9 cellular contexts compared by ENCODE assay signal in the genomic region with DNA sequence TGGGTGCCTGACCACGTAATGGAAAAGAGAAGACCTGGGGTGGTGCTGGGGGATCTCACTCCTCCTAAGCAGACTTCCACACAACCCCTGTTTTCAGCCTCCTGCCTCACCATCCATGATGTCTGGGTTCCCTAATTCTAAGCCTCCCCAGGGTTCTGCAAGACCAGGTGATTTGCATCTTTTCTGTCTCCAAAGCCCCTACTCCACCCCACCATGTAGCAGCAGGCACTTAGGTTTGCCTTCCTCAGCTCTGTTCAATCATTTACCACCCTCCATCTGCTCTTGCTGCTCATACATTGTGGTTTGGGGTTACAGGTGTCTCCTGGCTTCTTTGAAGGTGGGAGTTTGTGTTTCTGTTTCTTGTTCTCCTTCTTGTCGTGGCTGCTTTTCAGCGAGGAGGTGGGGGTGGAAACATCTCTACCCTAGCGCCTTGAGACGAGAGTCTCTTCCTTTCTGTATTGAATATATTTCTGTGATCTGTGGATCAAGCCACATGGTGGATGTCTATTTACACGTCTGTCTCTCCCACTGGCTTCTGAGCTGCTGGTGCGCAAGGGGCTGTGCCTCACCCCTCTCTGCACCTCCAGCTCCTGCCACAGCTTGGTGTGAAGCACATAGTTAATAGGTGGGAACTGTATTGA. TPM values are rescaled to one million over a fixed set of nuclear protein-coding genes. Genes with fewer than 3 reads are reported as not detected.
DNase-seq lines count a peak whose midpoint lies in the region; ATAC-seq and TF ChIP-seq lines count a peak whose summit lies in the region.
"Had no signal": no experiment of that assay in that cellular context is flagged by ENCODE, and none has a peak within 500 bp of the region (broad histone marks: within the 10 kb centered on the region; RNA-seq: fewer than 3 reads in every experiment).

No MANE protein-coding gene starts in this region.

- no peaks in the 10 kb centered on the region for H4K20me1 ChIP-seq in MM.1S (ENCODE audit: insufficient read depth, low read length)

- H3K36me3 ChIP-seq in MM.1S (replicated peaks; ENCODE audit: insufficient read depth, low read length) (no peaks in the 10 kb centered on the region), upper lobe of left lung (no peaks in the 10 kb centered on the region), thyroid gland (no peaks in the 10 kb centered on the region)

- H3K27ac ChIP-seq in MM.1S (ENCODE audit: low read length): peak overlapping the region; percentile 98
- H3K27ac ChIP-seq in upper lobe of left lung: peak overlapping the region in 1 of 4 donors; percentile 30
- H3K27ac ChIP-seq in thyroid gland: no peak overlapping the region

- H3K4me2 ChIP-seq in MM.1S (ENCODE audit: low read depth, low read length): peak overlapping the region; percentile 92

- peak overlapping the region; percentile 75 for H3K9ac ChIP-seq in MM.1S (ENCODE audit: low read length)

- intact Hi-C loops in thyroid gland (cut with DNase I): no loop called here

- H3K9me2 ChIP-seq in MM.1S (replicated peaks; ENCODE audit: insufficient read depth, low read length): no peaks in the 10 kb centered on the region

- H3K4me1 Mint-ChIP-seq in activated naive CD8-positive, alpha-beta T cell treated with anti-CD3 and anti-CD28 coated beads, Interleukin-2, amount 50 U/mL, for 24 hours: peaks cover 71% of the 10 kb centered on the region
- H3K4me1 Mint-ChIP-seq in type B pancreatic cell (ENCODE audit: unreplicated experiment): peaks cover 8% of the 10 kb centered on the region

- H3K36me3 Mint-ChIP-seq in activated naive CD8-positive, alpha-beta T cell treated with anti-CD3 and anti-CD28 coated beads, Interleukin-2, amount 50 U/mL, for 24 hours (ENCODE audit: low read depth): peaks cover 27% of the 10 kb centered on the region
- no peaks in the 10 kb centered on the region for H3K36me3 Mint-ChIP-seq in type B pancreatic cell
- H3K36me3 Mint-ChIP-seq: brain had no signal

- no peak for TF ChIP-seq EP300 in upper lobe of left lung (IDR thresholded peaks at IDR 0.05)

- ATAC-seq in GM21528 (IDR thresholded peaks at IDR 0.05; ENCODE audit: low FRiP score, unreplicated experiment) (peak; percentile 67), upper lobe of left lung (ENCODE audit: low FRiP score in 2 of 2) (no peak)
- ATAC-seq in activated naive CD8-positive, alpha-beta T cell treated with anti-CD3 and anti-CD28 coated beads, Interleukin-2, amount 50 U/mL, for 24 hours: peak; percentile 81

- DNase-seq in GM10266 (ENCODE audit: extremely low spot score) (peak; percentile 76), MM.1S (peak; percentile 93), DMS 273 treated with DMSO at 0.1 percent for 48 hours (lab: John Stamatoyannopoulos, UW) (no peak), upper lobe of left lung (no peak), thyroid gland (no peak), type B pancreatic cell (ENCODE audit: extremely low spot score, unreplicated experiment) (no peak)
- DNase-seq in activated naive CD8-positive, alpha-beta T cell treated with anti-CD3 and anti-CD28 coated beads, Interleukin-2, amount 50 U/mL, for 24 hours: no peak

- H3K9me3 Mint-ChIP-seq in activated naive CD8-positive, alpha-beta T cell treated with anti-CD3 and anti-CD28 coated beads, Interleukin-2, amount 50 U/mL, for 24 hours: peaks cover 4% of the 10 kb centered on the region
- H3K9me3 Mint-ChIP-seq in type B pancreatic cell: peaks cover 5% of the 10 kb centered on the region

- peaks cover 83% of the 10 kb centered on the region for H3F3A ChIP-seq in MM.1S (ENCODE audit: insufficient read depth, low read length)

- peaks cover 12% of the 10 kb centered on the region for H3K79me2 ChIP-seq in MM.1S (ENCODE audit: low read length)

- H3K4me3 Mint-ChIP-seq in activated naive CD8-positive, alpha-beta T cell treated with anti-CD3 and anti-CD28 coated beads, Interleukin-2, amount 50 U/mL, for 24 hours: peak overlapping the region; percentile 72
- no peak overlapping the region for H3K4me3 Mint-ChIP-seq in type B pancreatic cell
- H3K4me3 Mint-ChIP-seq: brain had no signal

- WGBS in upper lobe of left lung, 2 donors: 37 to 38% methylated on average over 7 of the region's 7 CpGs
- 49 to 67% methylated on average over 6 to 7 of the region's 7 CpGs for WGBS in thyroid gland, 2 donors

- peaks cover 90% of the 10 kb centered on the region for H3K4me1 ChIP-seq in MM.1S (ENCODE audit: low read length)
- no peaks in the 10 kb centered on the region for H3K4me1 ChIP-seq in upper lobe of left lung
- H3K4me1 ChIP-seq in thyroid gland: no peaks in the 10 kb centered on the region

- H3K4me3 ChIP-seq in MM.1S (ENCODE audit: low read length) (peak overlapping the region; percentile 60), upper lobe of left lung (no peak overlapping the region), thyroid gland (replicated peaks in 1 of 3) (no peak overlapping the region)

- TF ChIP-seq CTCF in GM10266 (IDR thresholded peaks at IDR 0.05; ENCODE audit: control insufficient read depth, insufficient read depth, low read depth, missing control alignments) (no peak), MM.1S (IDR thresholded peaks at IDR 0.05; ENCODE audit: low read length) (no peak), upper lobe of left lung (IDR thresholded peaks at IDR 0.05) (no peak), thyroid gland (IDR thresholded peaks at IDR 0.05) (no peak), type B pancreatic cell (conservative IDR thresholded peaks at IDR 0.05) (no peak)

- 0 out of 2 replicates have a peak overlapping the region, but pooled peaks have one; percentile 12 for H2AFZ ChIP-seq in MM.1S (ENCODE audit: low read length)

- no peaks in the 10 kb centered on the region for H3K27me3 Mint-ChIP-seq in activated naive CD8-positive, alpha-beta T cell treated with anti-CD3 and anti-CD28 coated beads, Interleukin-2, amount 50 U/mL, for 24 hours
- peaks cover 18% of the 10 kb centered on the region for H3K27me3 Mint-ChIP-seq in type B pancreatic cell

- TF ChIP-seq POLR2A in upper lobe of left lung (IDR thresholded peaks at IDR 0.05) (no peak), thyroid gland (IDR thresholded peaks at IDR 0.05) (no peak)

- peak overlapping the region; percentile 86 for H3K27ac Mint-ChIP-seq in activated naive CD8-positive, alpha-beta T cell treated with anti-CD3 and anti-CD28 coated beads, Interleukin-2, amount 50 U/mL, for 24 hours
- H3K27ac Mint-ChIP-seq in type B pancreatic cell: no peak overlapping the region
- H3K27ac Mint-ChIP-seq: brain had no signal

- H3K9me3 ChIP-seq in MM.1S (replicated peaks; ENCODE audit: insufficient read depth, low read length) (no peaks in the 10 kb centered on the region), upper lobe of left lung (no peaks in the 10 kb centered on the region), thyroid gland (no peaks in the 10 kb centered on the region)

- H3K27me3 ChIP-seq in MM.1S (replicated peaks; ENCODE audit: insufficient read depth, low read length): no peaks in the 10 kb centered on the region
- no peaks in the 10 kb centered on the region for H3K27me3 ChIP-seq in upper lobe of left lung
- no peaks in the 10 kb centered on the region for H3K27me3 ChIP-seq in thyroid gland

RNA-seq across cellular contexts. Expression of a gene that starts 6.6 kb away (rescaled TPM):
- total RNA-seq in upper lobe of left lung (under 1 TPM in 2 of 6 donors, not detected in 4; 0.06 to 0.13 TPM), thyroid gland (under 1 TPM in 3 of 4 donors, not detected in 1; 0.11 to 0.24 (median 0.13) TPM), type B pancreatic cell (ENCODE audit: low replicate concordance) (2.4 and 3.4 TPM in 2 replicates)

RNA-seq across cellular contexts. Expression of a gene that starts 25.2 kb away (rescaled TPM):
- total RNA-seq in upper lobe of left lung (100 to 1,000 TPM in 1 of 6 donors, 10 to 100 TPM in 5; 22.1 to 126 (median 65.2) TPM), thyroid gland (1 to 10 TPM; 3.6 to 6.0 (median 4.6) TPM), type B pancreatic cell (ENCODE audit: low replicate concordance) (0.24 and 1.2 TPM in 2 replicates)

RNA-seq across cellular contexts. Expression of a gene that starts 30.8 kb away (rescaled TPM):
- total RNA-seq in upper lobe of left lung: 1 to 10 TPM; 2.1 to 8.4 (median 4.7) TPM
- 1 to 10 TPM; 1.7 to 4.8 (median 3.6) TPM for total RNA-seq in thyroid gland
- total RNA-seq in type B pancreatic cell (ENCODE audit: low replicate concordance): 23.2 and 26.2 TPM in 2 replicates

Comparison
In these comparisons a context has a peak if more than half of its experiments do, and no peak if none do; other contexts are left out.
1. DNase-seq: peak in GM10266 (single experiment) and MM.1S (single experiment); none in activated naive CD8-positive, alpha-beta T cell treated with anti-CD3 and anti-CD28 coated beads, Interleukin-2, amount 50 U/mL, for 24 hours (single experiment), DMS 273 treated with DMSO at 0.1 percent for 48 hours (single experiment), upper lobe of left lung (0 of 2), thyroid gland (0 of 2) and type B pancreatic cell (single experiment).
2. ATAC-seq: peak in GM21528 (single experiment) and activated naive CD8-positive, alpha-beta T cell treated with anti-CD3 and anti-CD28 coated beads, Interleukin-2, amount 50 U/mL, for 24 hours (single experiment); none in upper lobe of left lung (0 of 2).